ENCODE assay signal across 17 cellular contexts in genomic region chr10:4983615-4984216, GRCh38. TPM values are rescaled to one million over a fixed set of nuclear protein-coding genes. Genes with fewer than 3 reads are reported as not detected.
"Had no signal": no experiment of that assay in that cellular context is flagged by ENCODE, and none has a peak within 500 bp of the region (broad histone marks: within the 10 kb centered on the region; RNA-seq: fewer than 3 reads in every experiment).

No MANE protein-coding gene starts in this region.

- H3K4me3 Mint-ChIP-seq: dendritic cell treated with granulocyte-macrophage colony-stimulating factor and Interleukin-4, amounts not matched to agents 40 ng/mL and 50 ng/mL, for 4 days; effector memory CD8-positive, alpha-beta T cell; naive thymus-derived CD8-positive, alpha-beta T cell had no signal

- ATAC-seq: effector memory CD8-positive, alpha-beta T cell; naive thymus-derived CD8-positive, alpha-beta T cell; stimulated activated naive CD8-positive, alpha-beta T cell treated with anti-CD3 and anti-CD28 coated beads, Interleukin-15, Interleukin-2, amounts not matched to agents 100 U/mL and 50 U/mL, for 24 hours had no signal

- H3K4me3 ChIP-seq: esophagus squamous epithelium, right atrium auricular region, tibial nerve had no signal

- DNase-seq: cerebellar nuclear complex; effector memory CD8-positive, alpha-beta T cell; esophagus squamous epithelium; foreskin melanocyte; head of caudate nucleus; hippocampal formation; kidney glomerular epithelial cell; mammary epithelial cell; naive thymus-derived CD8-positive, alpha-beta T cell; small intestine; stimulated activated CD4-positive, alpha-beta T cell treated with anti-CD3 and anti-CD28 coated beads, Interleukin-12 subunit alpha, Interleukin-12 subunit beta, amount 100 ng/mL, for 4 hours; stimulated activated CD4-positive, alpha-beta T cell treated with anti-CD3 and anti-CD28 coated beads, Interleukin-2, amount 100 ng/mL, for 48 hours; stimulated activated naive CD8-positive, alpha-beta T cell treated with anti-CD3 and anti-CD28 coated beads, Interleukin-15, Interleukin-2, amounts not matched to agents 100 U/mL and 50 U/mL, for 24 hours had no signal

- H3K9me3 Mint-ChIP-seq: dendritic cell treated with granulocyte-macrophage colony-stimulating factor and Interleukin-4, amounts not matched to agents 40 ng/mL and 50 ng/mL, for 4 days; effector memory CD8-positive, alpha-beta T cell had no signal

- H3K27me3 ChIP-seq: esophagus squamous epithelium, neutrophil, right atrium auricular region, tibial nerve had no signal

- H3K9me3 ChIP-seq: esophagus squamous epithelium, neutrophil, right atrium auricular region, tibial nerve had no signal

- H3K27ac Mint-ChIP-seq: dendritic cell treated with granulocyte-macrophage colony-stimulating factor and Interleukin-4, amounts not matched to agents 40 ng/mL and 50 ng/mL, for 4 days; effector memory CD8-positive, alpha-beta T cell had no signal

- H3K36me3 ChIP-seq: neutrophil, right atrium auricular region, tibial nerve had no signal

- H3K27ac ChIP-seq: esophagus squamous epithelium, neutrophil, right atrium auricular region had no signal

- H3K27me3 Mint-ChIP-seq: dendritic cell treated with granulocyte-macrophage colony-stimulating factor and Interleukin-4, amounts not matched to agents 40 ng/mL and 50 ng/mL, for 4 days had no signal

RNA-seq across cellular contexts. Expression of gene AKR1C2, which starts 19.9 kb away (rescaled TPM):
- total RNA-seq: naive thymus-derived CD8-positive, alpha-beta T cell had no signal
